Comparison of ENCODE assay signal across 39 cellular contexts in genomic region chr16:71507061-71507460, GRCh38. TPM values are rescaled to one million over a fixed set of nuclear protein-coding genes. Genes with fewer than 3 reads are reported as not detected.
"Had no signal": no experiment of that assay in that cellular context is flagged by ENCODE, and none has a peak within 500 bp of the region (broad histone marks: within the 10 kb centered on the region; RNA-seq: fewer than 3 reads in every experiment).

No MANE protein-coding gene starts in this region.

- H3K4me1 Mint-ChIP-seq: activated B cell treated with CpG ODN at 0.5 μM for 24 hours; activated CD4-positive, alpha-beta T cell treated with anti-CD3 and anti-CD28 coated beads, Interleukin-2, amount 10 ng/mL, durations not matched to agents 24 days and 14 days; activated naive CD4-positive, alpha-beta T cell treated with anti-CD3 and anti-CD28 coated beads, Interleukin-2, amount 10 ng/mL, durations not matched to agents 7 days and 5 days; activated naive CD4-positive, alpha-beta T cell treated with anti-CD3 and anti-CD28 coated beads, Interleukin-2, amount 50 U/mL, for 24 hours; activated naive CD8-positive, alpha-beta T cell treated with anti-CD3 and anti-CD28 coated beads, Interleukin-2, amount 10 ng/mL, durations not matched to agents 7 days and 5 days; activated naive CD8-positive, alpha-beta T cell treated with anti-CD3 and anti-CD28 coated beads, Interleukin-2, amount 50 U/mL, for 24 hours; brain; central memory CD8-positive, alpha-beta T cell had no signal

- H3K9me3 ChIP-seq: ascending aorta had no signal

- H3K27ac Mint-ChIP-seq: activated B cell treated with CpG ODN at 0.5 μM for 24 hours; activated CD4-positive, alpha-beta memory T cell treated with anti-CD3 and anti-CD28 coated beads for 36 hours; activated CD4-positive, alpha-beta T cell treated with anti-CD3 and anti-CD28 coated beads, Interleukin-2, amount 10 ng/mL, durations not matched to agents 24 days and 14 days; activated CD8-positive, alpha-beta T cell treated with anti-CD3 and anti-CD28 coated beads for 36 hours; activated naive CD4-positive, alpha-beta T cell treated with anti-CD3 and anti-CD28 coated beads, Interleukin-2, amount 10 ng/mL, durations not matched to agents 7 days and 5 days; activated naive CD4-positive, alpha-beta T cell treated with anti-CD3 and anti-CD28 coated beads, Interleukin-2, amount 50 U/mL, for 24 hours; activated naive CD8-positive, alpha-beta T cell; activated naive CD8-positive, alpha-beta T cell treated with anti-CD3 and anti-CD28 coated beads, Interleukin-2, amount 10 ng/mL, durations not matched to agents 7 days and 5 days; activated naive CD8-positive, alpha-beta T cell treated with anti-CD3 and anti-CD28 coated beads, Interleukin-2, amount 50 U/mL, for 24 hours; activated T-cell treated with anti-CD3 and anti-CD28 coated beads, Interleukin-2, amount 50 U/mL, for 72 hours; activated T-helper 2 cell treated with anti-CD3 and anti-CD28 coated beads, Interferon-gamma antibody, Interleukin-2, Interleukin-4, amounts not matched to agents 10 μg/mL and 5 μg/mL and 100 μg/mL, durations not matched to agents 14 hours and 24 hours and 36 hours; brain; T-helper 1 cell treated with Interleukin-12 subunit alpha and Interleukin-12 subunit beta and Interleukin-4 antibody, amounts not matched to agents 30 μg/mL and 1 μg/mL, for 36 hours; T-helper 2 cell treated with Interferon-gamma antibody and Interleukin-4, amounts not matched to agents 5 μg/mL and 100 μg/mL, for 36 hours had no signal

- H3K4me3 Mint-ChIP-seq: activated B cell treated with CpG ODN at 0.5 μM for 24 hours; activated CD4-positive, alpha-beta memory T cell treated with anti-CD3 and anti-CD28 coated beads for 36 hours; activated CD4-positive, alpha-beta T cell treated with anti-CD3 and anti-CD28 coated beads, Interleukin-2, amount 10 ng/mL, durations not matched to agents 24 days and 14 days; activated CD8-positive, alpha-beta T cell treated with anti-CD3 and anti-CD28 coated beads for 36 hours; activated naive CD4-positive, alpha-beta T cell treated with anti-CD3 and anti-CD28 coated beads, Interleukin-2, amount 10 ng/mL, durations not matched to agents 7 days and 5 days; activated naive CD4-positive, alpha-beta T cell treated with anti-CD3 and anti-CD28 coated beads, Interleukin-2, amount 50 U/mL, for 24 hours; activated naive CD8-positive, alpha-beta T cell; activated naive CD8-positive, alpha-beta T cell treated with anti-CD3 and anti-CD28 coated beads, Interleukin-2, amount 10 ng/mL, durations not matched to agents 7 days and 5 days; activated naive CD8-positive, alpha-beta T cell treated with anti-CD3 and anti-CD28 coated beads, Interleukin-2, amount 50 U/mL, for 24 hours; activated T-cell treated with anti-CD3 and anti-CD28 coated beads, Interleukin-2, amount 50 U/mL, for 4 hours; activated T-cell treated with anti-CD3 and anti-CD28 coated beads, Interleukin-2, amount 50 U/mL, for 72 hours; brain; central memory CD8-positive, alpha-beta T cell; T-helper 1 cell treated with Interleukin-12 subunit alpha and Interleukin-12 subunit beta and Interleukin-4 antibody, amounts not matched to agents 30 μg/mL and 1 μg/mL, for 36 hours; T-helper 2 cell treated with Interferon-gamma antibody and Interleukin-4, amounts not matched to agents 5 μg/mL and 100 μg/mL, for 36 hours had no signal

- H3K36me3 ChIP-seq: ascending aorta, cardiac muscle cell had no signal

- ATAC-seq: activated CD8-positive, alpha-beta T cell treated with anti-CD3 and anti-CD28 coated beads for 36 hours; activated naive CD8-positive, alpha-beta T cell treated with anti-CD3 and anti-CD28 coated beads, Interleukin-2, amount 50 U/mL, for 24 hours; activated T-cell treated with anti-CD3 and anti-CD28 coated beads, Interleukin-2, amount 50 U/mL, for 4 hours; activated T-cell treated with anti-CD3 and anti-CD28 coated beads, Interleukin-2, amount 50 U/mL, for 72 hours had no signal

- DNase-seq: activated B cell treated with CpG ODN at 0.5 μM for 24 hours; activated CD4-positive, alpha-beta memory T cell treated with anti-CD3 and anti-CD28 coated beads for 36 hours; activated CD4-positive, alpha-beta T cell treated with anti-CD3 and anti-CD28 coated beads for 4 hours; activated CD4-positive, alpha-beta T cell treated with anti-CD3 and anti-CD28 coated beads, Interleukin-2, amount 10 ng/mL, durations not matched to agents 24 days and 14 days; activated CD4-positive, alpha-beta T cell treated with anti-CD3 and anti-CD28 coated beads, Interleukin-2, amount 50 U/mL, for 1 hour; activated CD4-positive, alpha-beta T cell treated with anti-CD3 and anti-CD28 coated beads, Interleukin-2, amount 50 U/mL, for 4 hours; activated CD4-positive, CD25-positive, alpha-beta regulatory T cell treated with anti-CD3 and anti-CD28 coated beads, Interleukin-2, amount 50 U/mL, for 72 hours; activated CD8-positive, alpha-beta T cell treated with anti-CD3 and anti-CD28 coated beads for 36 hours; activated effector memory CD4-positive, alpha-beta T cell treated with Interleukin-2 at 50 U/mL for 16 hours; activated gamma-delta T cell; activated naive CD4-positive, alpha-beta T cell treated with anti-CD3 and anti-CD28 coated beads, Interleukin-2, amount 10 ng/mL, durations not matched to agents 7 days and 5 days; activated naive CD4-positive, alpha-beta T cell treated with Interleukin-2 at 50 U/mL for 16 hours; activated naive CD8-positive, alpha-beta T cell treated with anti-CD3 and anti-CD28 coated beads, Interleukin-2, amount 10 ng/mL, durations not matched to agents 7 days and 5 days; activated naive CD8-positive, alpha-beta T cell treated with anti-CD3 and anti-CD28 coated beads, Interleukin-2, amount 50 U/mL, for 24 hours; activated T-cell treated with anti-CD3 and anti-CD28 coated beads for 4 hours; activated T-cell treated with anti-CD3 and anti-CD28 coated beads, Interleukin-2, amount 50 U/mL, for 1 hour; activated T-cell treated with anti-CD3 and anti-CD28 coated beads, Interleukin-2, amount 50 U/mL, for 4 hours; activated T-cell treated with anti-CD3 and anti-CD28 coated beads, Interleukin-2, amount 50 U/mL, for 72 hours; amygdala; anterior cingulate cortex; caudate nucleus; T-helper 1 cell; T-helper 2 cell; T-helper 9 cell had no signal

- H3K4me1 ChIP-seq: ascending aorta had no signal

- H3K4me3 ChIP-seq: ascending aorta, cardiac muscle cell had no signal

- H3K36me3 Mint-ChIP-seq: activated CD4-positive, alpha-beta memory T cell treated with anti-CD3 and anti-CD28 coated beads for 36 hours; activated naive CD4-positive, alpha-beta T cell treated with anti-CD3 and anti-CD28 coated beads, Interleukin-2, amount 10 ng/mL, durations not matched to agents 7 days and 5 days; activated naive CD4-positive, alpha-beta T cell treated with anti-CD3 and anti-CD28 coated beads, Interleukin-2, amount 50 U/mL, for 24 hours; activated naive CD8-positive, alpha-beta T cell; activated naive CD8-positive, alpha-beta T cell treated with anti-CD3 and anti-CD28 coated beads, Interleukin-2, amount 10 ng/mL, durations not matched to agents 7 days and 5 days; brain had no signal

- H3K27ac ChIP-seq: ascending aorta, cardiac muscle cell, VCaP had no signal

- H3K27me3 ChIP-seq: ascending aorta had no signal

- FAIRE-seq: bronchial epithelial cell, colon, TTC549 had no signal

- H3K9me3 Mint-ChIP-seq: activated B cell treated with CpG ODN at 0.5 μM for 24 hours; activated CD4-positive, alpha-beta memory T cell treated with anti-CD3 and anti-CD28 coated beads for 36 hours; activated CD4-positive, alpha-beta T cell treated with anti-CD3 and anti-CD28 coated beads, Interleukin-2, amount 10 ng/mL, durations not matched to agents 24 days and 14 days; activated CD8-positive, alpha-beta T cell treated with anti-CD3 and anti-CD28 coated beads for 36 hours; activated naive CD4-positive, alpha-beta T cell treated with anti-CD3 and anti-CD28 coated beads, Interleukin-2, amount 10 ng/mL, durations not matched to agents 7 days and 5 days; activated naive CD4-positive, alpha-beta T cell treated with anti-CD3 and anti-CD28 coated beads, Interleukin-2, amount 50 U/mL, for 24 hours; activated naive CD8-positive, alpha-beta T cell treated with anti-CD3 and anti-CD28 coated beads, Interleukin-2, amount 10 ng/mL, durations not matched to agents 7 days and 5 days; activated naive CD8-positive, alpha-beta T cell treated with anti-CD3 and anti-CD28 coated beads, Interleukin-2, amount 50 U/mL, for 24 hours; activated T-cell treated with anti-CD3 and anti-CD28 coated beads, Interleukin-2, amount 50 U/mL, for 4 hours; activated T-cell treated with anti-CD3 and anti-CD28 coated beads, Interleukin-2, amount 50 U/mL, for 72 hours; activated T-helper 2 cell treated with anti-CD3 and anti-CD28 coated beads, Interferon-gamma antibody, Interleukin-2, Interleukin-4, amounts not matched to agents 10 μg/mL and 5 μg/mL and 100 μg/mL, durations not matched to agents 14 hours and 24 hours and 36 hours; central memory CD8-positive, alpha-beta T cell; T-helper 1 cell treated with Interleukin-12 subunit alpha and Interleukin-12 subunit beta and Interleukin-4 antibody, amounts not matched to agents 30 μg/mL and 1 μg/mL, for 36 hours; T-helper 2 cell treated with Interferon-gamma antibody and Interleukin-4, amounts not matched to agents 5 μg/mL and 100 μg/mL, for 36 hours had no signal

RNA-seq across cellular contexts. Expression of gene ZNF19, which starts 17.9 kb away (rescaled TPM):
- total RNA-seq: ascending aorta had no signal

RNA-seq across cellular contexts. Expression of gene CHST4, which starts 19.2 kb away (rescaled TPM):
- total RNA-seq: activated B cell treated with CpG ODN at 0.5 μM for 24 hours; activated CD4-positive, alpha-beta memory T cell treated with anti-CD3 and anti-CD28 coated beads for 36 hours; activated CD4-positive, alpha-beta T cell treated with anti-CD3 and anti-CD28 coated beads, Interleukin-2, amount 10 ng/mL, durations not matched to agents 24 days and 14 days; activated CD8-positive, alpha-beta memory T cell treated with anti-CD3 and anti-CD28 coated beads for 36 hours; activated naive CD8-positive, alpha-beta T cell treated with anti-CD3 and anti-CD28 coated beads, Interleukin-2, amount 10 ng/mL, durations not matched to agents 7 days and 5 days; activated T-cell treated with anti-CD3 and anti-CD28 coated beads, Interleukin-2, amount 50 U/mL, for 72 hours; ascending aorta; cardiac muscle cell; cerebellum had no signal
- polyA plus RNA-seq: cardiac muscle cell had no signal
